32 cellular contexts compared by ENCODE assay signal in the genomic region with DNA sequence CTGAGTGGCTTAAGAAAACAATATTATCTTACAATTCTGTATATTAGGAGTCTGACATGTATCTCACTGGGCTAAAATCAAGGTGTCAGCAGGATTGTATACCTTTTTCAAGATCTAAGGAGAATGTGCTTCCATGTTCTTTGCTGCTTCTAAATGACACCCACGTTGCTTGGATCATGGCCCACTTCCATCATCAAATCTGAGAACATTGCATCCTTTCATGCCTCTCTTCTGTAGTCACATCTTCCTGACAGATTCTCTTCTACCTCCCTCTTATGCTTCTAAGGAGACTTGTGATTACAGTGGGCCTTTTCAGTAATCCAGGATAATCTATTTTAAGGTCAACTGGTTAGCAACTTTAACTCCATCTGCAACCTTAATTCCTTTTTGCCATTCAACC.
"Had no signal": no experiment of that assay in that cellular context is flagged by ENCODE, and none has a peak within 500 bp of the region (broad histone marks: within the 10 kb centered on the region; RNA-seq: fewer than 3 reads in every experiment).

No MANE protein-coding gene starts in this region.

- ATAC-seq: activated CD4-positive, alpha-beta T cell treated with anti-CD3 and anti-CD28 coated beads for 36 hours; activated CD4-positive, CD25-positive, alpha-beta regulatory T cell treated with anti-CD3 and anti-CD28 coated beads, Interleukin-2, amount 50 U/mL, for 24 hours; activated naive CD4-positive, alpha-beta T cell treated with anti-CD3 and anti-CD28 coated beads, Interleukin-2, amount 50 U/mL, for 72 hours; activated T-cell treated with anti-CD3 and anti-CD28 coated beads, Interleukin-2, amount 50 U/mL, for 4 hours; PC-3; Right ventricle myocardium inferior; WTC11 had no signal

- H3K27ac ChIP-seq: adrenal gland, Peyer's patch had no signal

- DNase-seq: activated CD4-positive, alpha-beta T cell treated with anti-CD3 and anti-CD28 coated beads for 36 hours; activated CD4-positive, alpha-beta T cell treated with anti-CD3 and anti-CD28 coated beads, Interleukin-2, amount 10 ng/mL, durations not matched to agents 7 days and 5 days; activated CD4-positive, alpha-beta T cell treated with anti-CD3 and anti-CD28 coated beads, Interleukin-2, amount 50 U/mL, for 48 hours; activated CD8-positive, alpha-beta memory T cell treated with anti-CD3 and anti-CD28 coated beads, Interleukin-2, amount 50 U/mL, for 4 hours; activated gamma-delta T cell treated with Interleukin-2 at 50 U/mL for 16 hours; activated naive CD4-positive, alpha-beta T cell treated with anti-CD3 and anti-CD28 coated beads for 36 hours; activated T-cell treated with anti-CD3 and anti-CD28 coated beads for 4 hours; activated T-cell treated with anti-CD3 and anti-CD28 coated beads, Interleukin-2, amount 50 U/mL, for 4 hours; adrenal gland; cerebellar nuclear complex; Karpas-422; NCI-H1105; NCI-H1417 treated with DMSO at 0.1 percent for 48 hours; NCI-H187 treated with DMSO at 0.1 percent for 48 hours; NCI-H2081; NCI-H2171 treated with DMSO at 0.1 percent for 48 hours; NCI-H2227 treated with DMSO at 0.1 percent for 48 hours; NCI-H510A treated with DMSO at 0.1 percent for 48 hours; NCI-H526 treated with DMSO at 0.1 percent for 48 hours; NCI-H774; PC-3; Peyer's patch; RPMI8226; SIG-M5; SW 1271; T-helper 1 cell; T-helper 2 cell; T-helper 9 cell had no signal
